In the genomic region with DNA sequence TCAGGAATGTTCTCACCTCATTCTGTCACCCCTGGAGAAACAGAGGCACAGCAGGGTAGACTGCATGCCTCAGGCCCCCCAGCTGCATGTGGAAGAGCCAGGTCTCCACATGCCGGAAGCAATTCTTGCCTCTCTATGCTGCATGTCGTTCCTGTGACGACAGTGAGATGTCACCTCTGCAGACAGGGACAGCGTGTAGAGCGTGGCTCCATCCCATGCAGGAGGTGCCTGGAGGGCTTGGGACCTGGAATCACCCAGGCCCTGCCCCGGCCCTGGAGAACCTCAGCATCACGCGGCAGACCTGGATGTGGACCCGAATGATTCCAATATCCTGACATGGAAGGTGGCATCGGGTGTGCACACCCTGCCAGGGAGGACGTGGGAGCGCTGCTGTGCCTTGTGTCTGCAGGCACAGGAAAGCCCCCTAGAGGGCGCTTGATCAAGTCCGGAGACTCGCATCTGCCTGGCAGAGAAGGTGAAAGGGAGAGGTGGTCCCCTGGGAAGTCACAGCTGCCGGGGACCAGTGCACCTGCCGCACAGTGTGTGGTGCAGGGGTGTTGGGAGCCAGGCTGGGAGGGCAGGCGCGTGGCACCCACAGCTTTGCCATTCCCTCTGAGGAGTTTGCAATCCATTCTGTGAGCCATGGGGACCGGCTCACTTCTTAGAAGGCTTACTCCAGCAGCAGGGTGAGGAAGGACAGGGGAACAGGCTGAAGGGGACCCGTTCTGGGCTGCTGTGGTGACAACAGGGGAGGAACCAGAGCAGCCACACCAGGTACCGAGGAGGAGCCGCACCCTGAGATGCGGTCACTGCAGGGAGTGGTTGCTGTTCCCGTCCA, we compare ENCODE assay signal across 8 cellular contexts. TPM values are rescaled to one million over a fixed set of nuclear protein-coding genes. Genes with fewer than 3 reads are reported as not detected.
DNase-seq lines count a peak whose midpoint lies in the region; ATAC-seq and TF ChIP-seq lines count a peak whose summit lies in the region.

No MANE protein-coding gene starts in this region.

- H3K4me2 ChIP-seq in parathyroid adenoma (ENCODE audit: low read length), result no peak overlapping the region

- POLR2A ChIA-PET in A673 (lab: Charles Lee; ENCODE audit: low non-redundant PET), result no interaction called here

- no peaks in the 10 kb centered on the region for H3K79me2 ChIP-seq in parathyroid adenoma

- H3K36me3 ChIP-seq in A673 (ENCODE audit: insufficient read depth, low read length, poor library complexity, severe bottlenecking) (no peaks in the 10 kb centered on the region), parathyroid adenoma (ENCODE audit: control insufficient read depth, insufficient read depth, low read length) (no peaks in the 10 kb centered on the region)

- peak; percentile 70 for DNase-seq in A673 (ENCODE audit: low spot score)
- DNase-seq in NCI-H1105 (lab: John Stamatoyannopoulos, UW), result peak; percentile 85
- peak; percentile 57 to 66 for DNase-seq in activated CD4-positive, alpha-beta T cell treated with anti-CD3 and anti-CD28 coated beads, Interleukin-2, amount 50 U/mL, for 48 hours
- peak; percentile 31 for DNase-seq in fibroblast of mammary gland (ENCODE audit: low read depth)

- intact Hi-C loops in A673 (cut with micrococcal nuclease; ENCODE audit: unreplicated experiment), result no loop called here

- no TSS peak for BruUV-seq in A673 (replicated peaks; lab: Mats Ljungman, UMichigan)

- CTCF ChIA-PET in A673 (lab: Charles Lee), result no interaction called here

- H3K27me3 ChIP-seq in A673 (replicated peaks; ENCODE audit: insufficient read depth, low read depth, low read length, poor library complexity) (peaks cover 10% of the 10 kb centered on the region), parathyroid adenoma (ENCODE audit: control insufficient read depth, insufficient read depth, low read length) (peaks cover 8% of the 10 kb centered on the region)

- H3K9me3 ChIP-seq in A673 (ENCODE audit: low read depth, low read length, poor library complexity, severe bottlenecking) (no peaks in the 10 kb centered on the region), parathyroid adenoma (ENCODE audit: control insufficient read depth, low read length) (no peaks in the 10 kb centered on the region)

- TF ChIP-seq CTCF in A673 (conservative IDR thresholded peaks at IDR 0.05; ENCODE audit: low read depth, low read length) (peak; percentile 89), GM12872 (IDR thresholded peaks at IDR 0.05; ENCODE audit: insufficient read depth, low read depth, low read length) (peak; percentile 93), fibroblast of mammary gland (conservative IDR thresholded peaks at IDR 0.05; ENCODE audit: control insufficient read depth, insufficient read depth, low read depth, low read length) (peak; percentile 55), parathyroid adenoma (IDR thresholded peaks at IDR 0.05) (peak; percentile 35)

- H3K4me1 ChIP-seq in A673 (ENCODE audit: insufficient read depth, low read length, poor library complexity, severe bottlenecking), result no peaks in the 10 kb centered on the region
- H3K4me1 ChIP-seq in parathyroid adenoma, result no peaks in the 10 kb centered on the region

- H3K4me3 ChIP-seq in A673 (ENCODE audit: low read depth, low read length, poor library complexity, severe bottlenecking) (no peak overlapping the region), fibroblast of mammary gland (ENCODE audit: control insufficient read depth, low read depth, low read length) (no peak overlapping the region), parathyroid adenoma (ENCODE audit: low read depth, low read length) (no peak overlapping the region)

- no peak overlapping the region for H2AFZ ChIP-seq in parathyroid adenoma

- H3K27ac ChIP-seq in A673 (ENCODE audit: low read depth, low read length, poor library complexity, severe bottlenecking) (no peak overlapping the region), parathyroid adenoma (no peak overlapping the region)

- ATAC-seq in HG02571 (IDR thresholded peaks at IDR 0.05; ENCODE audit: unreplicated experiment) (peak; percentile 85), HG02840 (IDR thresholded peaks at IDR 0.05; ENCODE audit: low FRiP score, unreplicated experiment) (no peak)

- H3K9ac ChIP-seq in parathyroid adenoma, result no peak overlapping the region

RNA-seq across cellular contexts. Expression of a gene that starts 45.3 kb away (rescaled TPM):
- total RNA-seq in A673 (2021), result not detected in 2 replicates

Comparison
In these comparisons a context has a peak if more than half of its experiments do, and no peak if none do; other contexts are left out.
1. DNase-seq: peak in every context shown above with its lines; median percentile 85 in NCI-H1105; 70 in A673; 62 in activated CD4-positive, alpha-beta T cell treated with anti-CD3 and anti-CD28 coated beads, Interleukin-2, amount 50 U/mL, for 48 hours; 31 in fibroblast of mammary gland.
2. CTCF ChIP-seq: peak in every context shown above with its lines; median percentile 93 in GM12872; 89 in A673; 55 in fibroblast of mammary gland; 35 in parathyroid adenoma.